7 cellular contexts compared by ENCODE assay signal in genomic region chr1:241847796-241848668, GRCh38.
DNase-seq lines count a peak whose midpoint lies in the region; ATAC-seq, FAIRE-seq and TF ChIP-seq lines count a peak whose summit lies in the region.

TSS of gene EXO1 (plus strand) at chr1:241848204. CDS start at chr1:241850426, 2,222 bp downstream.

- peak; percentile 48 for TF ChIP-seq CTCF in astrocyte of the cerebellum (IDR thresholded peaks at IDR 0.05; ENCODE audit: low read depth, low read length, missing control alignments)
- peak; percentile 38 for TF ChIP-seq CTCF in retinal pigment epithelial cell (conservative IDR thresholded peaks at IDR 0.05; ENCODE audit: low read depth, low read length)

- in situ Hi-C loops in astrocyte of the cerebellum (cut with HindIII; ENCODE audit: low sequenced_read_pairs), result loop anchor here (10.0 to 25.0 kb wide), 2 partner anchors 233 to 311 kb away; partner anchors contain the start of gene KMO

- FAIRE-seq in GM18507 (lab: Jason Lieb, UNC), result peak; percentile 96

- DNase-seq in GM18507 (ENCODE audit: extremely low spot score, insufficient read length, low read depth), result peak; percentile 78
- DNase-seq in NCI-H2029 treated with DMSO at 0.1 percent for 48 hours (lab: John Stamatoyannopoulos, UW), result peak; percentile 73
- peak; percentile 76 for DNase-seq in T-helper 9 cell
- peak; percentile 83 for DNase-seq in astrocyte of the cerebellum (ENCODE audit: low read depth)
- DNase-seq in hippocampal formation (lab: John Stamatoyannopoulos, UW), result peak; percentile 89 to 92
- peak; percentile 58 for DNase-seq in retinal pigment epithelial cell (ENCODE audit: low read depth)

- H3K4me3 ChIP-seq in astrocyte of the cerebellum (ENCODE audit: low read depth, low read length) (peak within 1 kb of the TSS; percentile 93), retinal pigment epithelial cell (ENCODE audit: low read length) (peak within 1 kb of the TSS; percentile 92)

- peak; percentile 96 for ATAC-seq in HG02973 (IDR thresholded peaks at IDR 0.05; ENCODE audit: unreplicated experiment)

Comparison
In these comparisons a context has a peak if more than half of its experiments do, and no peak if none do; other contexts are left out.
1. Peak in every context shown above with its lines: DNase-seq, ATAC-seq and H3K4me3 ChIP-seq.